ENCODE assay signal across 8 cellular contexts in the genomic region with DNA sequence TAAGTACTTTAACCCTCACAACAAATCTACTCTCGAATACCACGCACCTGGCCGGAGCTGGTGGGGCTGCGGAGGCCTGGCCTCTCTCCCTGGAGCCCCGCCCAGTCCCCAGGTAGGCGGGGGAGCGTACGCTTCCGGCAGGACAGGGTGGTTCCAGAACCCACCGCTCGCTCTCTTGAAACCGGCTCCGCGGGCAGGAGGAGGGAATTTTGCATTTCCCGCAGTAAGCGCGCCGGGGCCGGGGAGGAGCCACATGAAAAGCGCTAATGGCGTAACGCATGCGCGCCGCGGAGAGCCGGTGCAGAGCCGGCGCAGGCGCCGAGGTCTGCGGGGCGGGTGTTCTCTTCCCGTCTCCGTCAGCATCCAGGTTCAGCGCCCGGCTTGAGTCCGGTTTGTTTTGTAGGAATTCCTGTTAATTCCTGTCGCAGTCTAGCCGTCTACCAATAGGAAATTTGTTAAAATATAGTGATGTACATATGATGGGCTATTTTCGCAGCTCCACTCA. TPM values are rescaled to one million over a fixed set of nuclear protein-coding genes. Genes with fewer than 3 reads are reported as not detected.
DNase-seq lines count a peak whose midpoint lies in the region; ATAC-seq and TF ChIP-seq lines count a peak whose summit lies in the region.

No MANE protein-coding gene starts in this region.

- intact Hi-C loops in activated CD4-positive, alpha-beta T cell treated with anti-CD3 and anti-CD28 coated beads for 36 hours (cut with DNase I, micrococcal nuclease) = loop anchor here (1.0 to 10.0 kb wide), 11 partner anchors 125 to 1436 kb away; a partner anchor contains a TSS
- intact Hi-C loops in colonic mucosa (cut with DNase I) = loop anchor here (5.0 to 10.0 kb wide), 2 partner anchors 171 to 1414 kb away; a partner anchor contains a TSS

- H3K27me3 ChIP-seq in colonic mucosa = no peaks in the 10 kb centered on the region

- H3K27me3 Mint-ChIP-seq in activated CD4-positive, alpha-beta T cell treated with anti-CD3 and anti-CD28 coated beads for 36 hours = no peaks in the 10 kb centered on the region

- peak overlapping the region; percentile 59 for H3K4me3 Mint-ChIP-seq in activated CD4-positive, alpha-beta T cell treated with anti-CD3 and anti-CD28 coated beads for 36 hours

- CTCF ChIA-PET in activated CD4-positive, alpha-beta T cell treated with anti-CD3 and anti-CD28 coated beads for 36 hours (lab: Charles Lee) = interaction anchor here (0.8 to 1.6 kb wide), 4 partner anchors 9 to 1377 kb away, joined by 3 to 4 read pairs (median 3); a partner anchor contains a TSS

- no peak overlapping the region for H3K27ac ChIP-seq in colonic mucosa

- H3K36me3 Mint-ChIP-seq in activated CD4-positive, alpha-beta T cell treated with anti-CD3 and anti-CD28 coated beads for 36 hours (ENCODE audit: low read depth) = no peaks in the 10 kb centered on the region

- no peaks in the 10 kb centered on the region for H3K9me3 Mint-ChIP-seq in activated CD4-positive, alpha-beta T cell treated with anti-CD3 and anti-CD28 coated beads for 36 hours (ENCODE audit: low read depth)

- DNase-seq in AG08395 (ENCODE audit: low spot score) = peak; percentile 92
- DNase-seq in NCI-H2196 treated with DMSO at 0.1 percent for 48 hours (lab: John Stamatoyannopoulos, UW; ENCODE audit: unreplicated experiment) = peak; percentile 79
- peak; percentile 87 for DNase-seq in activated CD4-positive, alpha-beta T cell treated with anti-CD3 and anti-CD28 coated beads for 36 hours
- DNase-seq in colonic mucosa = peak; percentile 91
- peak; percentile 96 for DNase-seq in left kidney (ENCODE audit: low read depth, low spot score)
- DNase-seq in stimulated activated CD4-positive, alpha-beta T cell treated with anti-CD3 and anti-CD28 coated beads, Interleukin-2, amount 100 ng/mL, for 24 hours = peak; percentile 83 to 86

- peak overlapping the region; percentile 45 for H3K27ac Mint-ChIP-seq in activated CD4-positive, alpha-beta T cell treated with anti-CD3 and anti-CD28 coated beads for 36 hours

- H3K36me3 ChIP-seq in colonic mucosa = no peaks in the 10 kb centered on the region

- H3K9ac ChIP-seq in colonic mucosa (ENCODE audit: low read depth in 2 of 2, low read length in 2 of 2) = peak overlapping the region; percentile 31 to 41

- no peak for TF ChIP-seq CTCF in colonic mucosa (IDR thresholded peaks at IDR 0.05)

- POLR2A ChIA-PET in activated CD4-positive, alpha-beta T cell treated with anti-CD3 and anti-CD28 coated beads for 36 hours (lab: Charles Lee) = no interaction called here

- H3K4me1 ChIP-seq in colonic mucosa = no peaks in the 10 kb centered on the region

- peak overlapping the region; percentile 43 for H3K4me3 ChIP-seq in colonic mucosa

- ATAC-seq in GM18909 (IDR thresholded peaks at IDR 0.05; ENCODE audit: poor library complexity, unreplicated experiment) = peak; percentile 84
- peak; percentile 72 for ATAC-seq in HG03135 (IDR thresholded peaks at IDR 0.05; ENCODE audit: unreplicated experiment)
- peak; percentile 87 for ATAC-seq in activated CD4-positive, alpha-beta T cell treated with anti-CD3 and anti-CD28 coated beads for 36 hours

- peaks cover 20% of the 10 kb centered on the region for H3K4me1 Mint-ChIP-seq in activated CD4-positive, alpha-beta T cell treated with anti-CD3 and anti-CD28 coated beads for 36 hours

- no peaks in the 10 kb centered on the region for H3K9me3 ChIP-seq in colonic mucosa

RNA-seq across cellular contexts. Expression of a gene that starts 20.8 kb away (rescaled TPM):
- under 1 TPM; 0.16 to 0.18 TPM for total RNA-seq in activated CD4-positive, alpha-beta T cell treated with anti-CD3 and anti-CD28 coated beads for 36 hours
- total RNA-seq in colonic mucosa = under 1 TPM in 1 of 2 donors, not detected in 1; 0.17 TPM
